In genomic region chr1:181551249-181551648, GRCh38 we compare ENCODE assay signal across 11 cellular contexts.
DNase-seq lines count a peak whose midpoint lies in the region; ATAC-seq lines count a peak whose summit lies in the region.
"Had no signal": no experiment of that assay in that cellular context is flagged by ENCODE, and none has a peak within 500 bp of the region (broad histone marks: within the 10 kb centered on the region; RNA-seq: fewer than 3 reads in every experiment).

No MANE protein-coding gene starts in this region.

- no peaks in the 10 kb centered on the region for H3K9me3 Mint-ChIP-seq in stimulated activated effector memory CD8-positive, alpha-beta T cell treated with anti-CD3 and anti-CD28 coated beads, Interleukin-12 subunit alpha, Interleukin-12 subunit beta, amount 100 ng/mL, for 72 hours

- no peak overlapping the region for H3K27ac Mint-ChIP-seq in stimulated activated effector memory CD8-positive, alpha-beta T cell treated with anti-CD3 and anti-CD28 coated beads, Interleukin-12 subunit alpha, Interleukin-12 subunit beta, amount 100 ng/mL, for 72 hours

- peak overlapping the region; percentile 75 for H3K27ac ChIP-seq in angular gyrus (ENCODE audit: low read depth, low read length)

- DNase-seq in DMS53 (lab: John Stamatoyannopoulos, UW), result peak; percentile 7
- DNase-seq in DMS53 treated with DMSO at 0.1 percent for 48 hours (lab: John Stamatoyannopoulos, UW; ENCODE audit: unreplicated experiment), result no peak
- DNase-seq in iPS-NIHi11 (ENCODE audit: low spot score), result peak; percentile 28
- DNase-seq in stimulated activated effector memory CD8-positive, alpha-beta T cell treated with anti-CD3 and anti-CD28 coated beads, Interleukin-12 subunit alpha, Interleukin-12 subunit beta, amount 100 ng/mL, for 72 hours (ENCODE audit: low spot score in 2 of 2), result no peak
- no peak for DNase-seq in stimulated activated CD4-positive, alpha-beta T cell treated with anti-CD3 and anti-CD28 coated beads, Interleukin-2, amount 100 ng/mL, for 24 hours
- DNase-seq in RKO (ENCODE audit: low spot score), result no peak
- DNase-seq: 8988T; activated CD8-positive, alpha-beta memory T cell treated with anti-CD3 and anti-CD28 coated beads for 24 hours; activated naive CD4-positive, alpha-beta T cell had no signal

- H3K4me1 Mint-ChIP-seq in stimulated activated effector memory CD8-positive, alpha-beta T cell treated with anti-CD3 and anti-CD28 coated beads, Interleukin-12 subunit alpha, Interleukin-12 subunit beta, amount 100 ng/mL, for 72 hours, result no peaks in the 10 kb centered on the region

- ATAC-seq in stimulated activated effector memory CD8-positive, alpha-beta T cell treated with anti-CD3 and anti-CD28 coated beads, Interleukin-12 subunit alpha, Interleukin-12 subunit beta, amount 100 ng/mL, for 72 hours, result peak; percentile 24
- no peak for ATAC-seq in GM21529 (IDR thresholded peaks at IDR 0.05; ENCODE audit: unreplicated experiment)

- H3K4me3 Mint-ChIP-seq in stimulated activated effector memory CD8-positive, alpha-beta T cell treated with anti-CD3 and anti-CD28 coated beads, Interleukin-12 subunit alpha, Interleukin-12 subunit beta, amount 100 ng/mL, for 72 hours, result no peak overlapping the region

- H3K36me3 Mint-ChIP-seq in stimulated activated effector memory CD8-positive, alpha-beta T cell treated with anti-CD3 and anti-CD28 coated beads, Interleukin-12 subunit alpha, Interleukin-12 subunit beta, amount 100 ng/mL, for 72 hours, result no peaks in the 10 kb centered on the region

Comparison
In these comparisons a context has a peak if more than half of its experiments do, and no peak if none do; other contexts are left out.
1. DNase-seq: peak in DMS53 (single experiment) and iPS-NIHi11 (single experiment); none in DMS53 treated with DMSO at 0.1 percent for 48 hours (single experiment), stimulated activated effector memory CD8-positive, alpha-beta T cell treated with anti-CD3 and anti-CD28 coated beads, Interleukin-12 subunit alpha, Interleukin-12 subunit beta, amount 100 ng/mL, for 72 hours (0 of 2), stimulated activated CD4-positive, alpha-beta T cell treated with anti-CD3 and anti-CD28 coated beads, Interleukin-2, amount 100 ng/mL, for 24 hours (0 of 2) and RKO (single experiment).